5 cellular contexts compared by ENCODE assay signal in genomic region chr4:13246107-13246506, GRCh38.
"Had no signal": no experiment of that assay in that cellular context is flagged by ENCODE, and none has a peak within 500 bp of the region (broad histone marks: within the 10 kb centered on the region; RNA-seq: fewer than 3 reads in every experiment).

No MANE protein-coding gene starts in this region.

- H3K27ac ChIP-seq: HL-60 had no signal

- FAIRE-seq: HepG2, HTR-8/SVneo had no signal

- DNase-seq: IMR-90, KBM-7 had no signal

- ATAC-seq: HepG2 had no signal
